Comparison of ENCODE assay signal across 18 cellular contexts in genomic region chr5:171997011-171997410, GRCh38. TPM values are rescaled to one million over a fixed set of nuclear protein-coding genes. Genes with fewer than 3 reads are reported as not detected.
DNase-seq lines count a peak whose midpoint lies in the region; ATAC-seq and TF ChIP-seq lines count a peak whose summit lies in the region.
"Had no signal": no experiment of that assay in that cellular context is flagged by ENCODE, and none has a peak within 500 bp of the region (broad histone marks: within the 10 kb centered on the region; RNA-seq: fewer than 3 reads in every experiment).

No MANE protein-coding gene starts in this region.

- H4K20me1 ChIP-seq in PC-3 (ENCODE audit: low read length): peaks cover 9% of the 10 kb centered on the region; the same call in 1 of the 2 replicates

- peaks cover 5% of the 10 kb centered on the region for H3F3A ChIP-seq in PC-3 (ENCODE audit: low read length, unreplicated experiment)

- 0 out of 2 replicates have a peak overlapping the region, but pooled peaks have one; percentile 5 for H2AFZ ChIP-seq in PC-3 (ENCODE audit: low read length)
- H2AFZ ChIP-seq: PC-9 had no signal

- ATAC-seq in PC-3: peak; percentile 87
- ATAC-seq in activated T-cell treated with anti-CD3 and anti-CD28 coated beads, Interleukin-2, amount 50 U/mL, for 72 hours (replicated peaks in 1 of 2): no peak

- H3K79me2 ChIP-seq in PC-3 (ENCODE audit: low read length): peaks cover 100% of the 10 kb centered on the region

- H3K4me1 ChIP-seq in PC-3 (ENCODE audit: insufficient read depth, low read length) (peaks cover 34% of the 10 kb centered on the region), endodermal cell (ENCODE audit: control insufficient read depth, insufficient read depth, low read length) (peaks cover 23% of the 10 kb centered on the region), liver (ENCODE audit: control insufficient read depth in 4 of 4, insufficient read depth in 4 of 4, low read length in 3 of 4) (peaks cover 5 to 22% (median 14%) of the 10 kb centered on the region in 4 donors)
- H3K4me1 ChIP-seq: BE2C had no signal

- H3K9me3 ChIP-seq in PC-3 (ENCODE audit: low read length): no peaks in the 10 kb centered on the region
- no peaks in the 10 kb centered on the region for H3K9me3 ChIP-seq in endodermal cell (ENCODE audit: control insufficient read depth, low read length)
- no peaks in the 10 kb centered on the region for H3K9me3 ChIP-seq in liver (ENCODE audit: control insufficient read depth in 4 of 4, low read length in 3 of 4)
- H3K9me3 ChIP-seq: BE2C had no signal

- no peaks in the 10 kb centered on the region for H3K9me2 ChIP-seq in PC-3 (replicated peaks; ENCODE audit: low read length)

- no peak for TF ChIP-seq RAD21 in liver (IDR thresholded peaks at IDR 0.05)

- peak overlapping the region; percentile 44 for H3K4me3 ChIP-seq in PC-3 (ENCODE audit: low read length)
- peak overlapping the region; percentile 16 for H3K4me3 ChIP-seq in endodermal cell (ENCODE audit: low read length)
- no peak overlapping the region for H3K4me3 ChIP-seq in liver (ENCODE audit: low read depth in 1 of 3, low read length in 3 of 3)
- H3K4me3 ChIP-seq: PC-9, SK-N-MC had no signal

- H3K9ac ChIP-seq in PC-3 (ENCODE audit: low read length) (no peak overlapping the region), endodermal cell (ENCODE audit: extremely low read depth, low read length, poor library complexity, severe bottlenecking) (no peak overlapping the region), liver (ENCODE audit: low read depth in 1 of 2, low read length in 2 of 2) (no peak overlapping the region)

- TF ChIP-seq CTCF in PC-3 (conservative IDR thresholded peaks at IDR 0.05; ENCODE audit: low read depth, low read length): no peak
- TF ChIP-seq CTCF in endodermal cell (conservative IDR thresholded peaks at IDR 0.05): no peak
- TF ChIP-seq CTCF in liver (IDR thresholded peaks at IDR 0.05; ENCODE audit: low read depth, low read length, missing input control): no peak

- CTCF ChIA-PET in PC-3 (lab: Charles Lee): no interaction called here

- H3K9me3 Mint-ChIP-seq in endodermal cell: no peaks in the 10 kb centered on the region
- no peaks in the 10 kb centered on the region for H3K9me3 Mint-ChIP-seq in activated T-cell treated with anti-CD3 and anti-CD28 coated beads, Interleukin-2, amount 50 U/mL, for 72 hours
- H3K9me3 Mint-ChIP-seq: CD4-positive, alpha-beta memory T cell had no signal

- H3K4me2 ChIP-seq in PC-3 (ENCODE audit: low read length): peak overlapping the region; percentile 68
- H3K4me2 ChIP-seq: PC-9 had no signal

- peaks cover 23% of the 10 kb centered on the region for H3K36me3 Mint-ChIP-seq in endodermal cell (ENCODE audit: low read depth)
- H3K36me3 Mint-ChIP-seq in activated T-cell treated with anti-CD3 and anti-CD28 coated beads, Interleukin-2, amount 50 U/mL, for 72 hours (ENCODE audit: insufficient read depth in 2 of 2): peaks cover 2 to 20% of the 10 kb centered on the region in 2 donors

- H3K36me3 ChIP-seq in PC-3 (ENCODE audit: low read depth, low read length) (peaks cover 28% of the 10 kb centered on the region), endodermal cell (ENCODE audit: control insufficient read depth, insufficient read depth, low read length) (peaks cover 13% of the 10 kb centered on the region), liver (ENCODE audit: control insufficient read depth in 4 of 4, insufficient read depth in 3 of 4, low read depth in 1 of 4, low read length in 3 of 4) (peaks cover 0 to 5% (median 0%) of the 10 kb centered on the region in 4 donors)

- H3K4me1 Mint-ChIP-seq in endodermal cell: peaks cover 52% of the 10 kb centered on the region
- H3K4me1 Mint-ChIP-seq in activated T-cell treated with anti-CD3 and anti-CD28 coated beads, Interleukin-2, amount 50 U/mL, for 72 hours (ENCODE audit: low read depth): peaks cover 54% of the 10 kb centered on the region

- peak; percentile 81 for DNase-seq in PC-3
- DNase-seq in endodermal cell: no peak
- DNase-seq in cerebellar nuclear complex (lab: John Stamatoyannopoulos, UW): no peak
- DNase-seq in HT-29 (ENCODE audit: low spot score): no peak
- no peak for DNase-seq in activated T-cell treated with anti-CD3 and anti-CD28 coated beads, Interleukin-2, amount 50 U/mL, for 72 hours
- DNase-seq in activated CD8-positive, alpha-beta memory T cell treated with anti-CD3 and anti-CD28 coated beads, Interleukin-2, amount 50 U/mL, for 4 hours: no peak
- DNase-seq: BE2C; Calu3; CD4-positive, alpha-beta memory T cell; DMS53; KBM-7; NCI-H146; NCI-H2081; NCI-H510A; NCI-H82; PC-9 had no signal

- H3K27ac Mint-ChIP-seq in endodermal cell: peak overlapping the region; percentile 19
- no peak overlapping the region for H3K27ac Mint-ChIP-seq in activated T-cell treated with anti-CD3 and anti-CD28 coated beads, Interleukin-2, amount 50 U/mL, for 72 hours

- H3K4me3 Mint-ChIP-seq in endodermal cell: no peak overlapping the region
- no peak overlapping the region for H3K4me3 Mint-ChIP-seq in activated T-cell treated with anti-CD3 and anti-CD28 coated beads, Interleukin-2, amount 50 U/mL, for 72 hours

- H3K27me3 ChIP-seq in PC-3 (ENCODE audit: low read length) (no peaks in the 10 kb centered on the region), endodermal cell (ENCODE audit: control insufficient read depth, insufficient read depth, low read length, poor library complexity, severe bottlenecking) (no peaks in the 10 kb centered on the region), liver (ENCODE audit: control insufficient read depth in 4 of 4, insufficient read depth in 4 of 4, low read length in 3 of 4) (no peaks in the 10 kb centered on the region)
- H3K27me3 ChIP-seq: BE2C had no signal

- no TSS peak for BruUV-seq in PC-3 (replicated peaks; lab: Mats Ljungman, UMichigan)

- peak overlapping the region; percentile 58 for H3K27ac ChIP-seq in PC-3 (ENCODE audit: low read length)
- no peak overlapping the region for H3K27ac ChIP-seq in endodermal cell (ENCODE audit: low read depth, low read length)
- peak overlapping the region in 1 of 2 donors; percentile 26 for H3K27ac ChIP-seq in liver (ENCODE audit: low read depth in 1 of 2, low read length in 2 of 2)
- H3K27ac ChIP-seq: PC-9, SK-N-MC had no signal

- intact Hi-C loops in PC-3 (cut with micrococcal nuclease): loop anchor here (1.0 kb wide), 1 partner anchor 8 kb away; no protein-coding TSS in a partner anchor

- WGBS in endodermal cell (ENCODE audit: insufficient coverage in 1 of 2, insufficient read length in 1 of 2), 2 experiments: 76 to 100% methylated on average over 1 to 3 of the region's 3 CpGs
- WGBS in liver: 49% methylated on average over 3 of the region's 3 CpGs

- H3K27me3 Mint-ChIP-seq in endodermal cell (ENCODE audit: insufficient read depth): no peaks in the 10 kb centered on the region
- H3K27me3 Mint-ChIP-seq in activated T-cell treated with anti-CD3 and anti-CD28 coated beads, Interleukin-2, amount 50 U/mL, for 72 hours (ENCODE audit: low read depth): no peaks in the 10 kb centered on the region
- H3K27me3 Mint-ChIP-seq: CD4-positive, alpha-beta memory T cell had no signal

- POLR2A ChIA-PET in PC-3 (lab: Charles Lee; ENCODE audit: unreplicated experiment): interaction anchor here (1.0 kb wide), 1 partner anchor 9 kb away, joined by 3 read pairs; the partner anchor contains the start of gene FBXW11

TF ChIP-seq in liver, 16 proteins besides CTCF, POLR2A, EP300 and RAD21:
- TF ChIP-seq MAX (IDR thresholded peaks at IDR 0.05) (peak; percentile 18), HNF4A (conservative IDR thresholded peaks at IDR 0.05) (peak; percentile 8 to 30), YY1 (IDR thresholded peaks at IDR 0.05) (peak; percentile 72), RXRA (IDR thresholded peaks at IDR 0.05) (peak in 1 of 2 donors; percentile 54), ATF3 (IDR thresholded peaks at IDR 0.05) (no peak)

RNA-seq across cellular contexts. Expression of gene FBXW11, which starts 9.4 kb away (rescaled TPM):
- total RNA-seq in PC-3 (2014; rRNA removed) (62.8 and 69.2 TPM in 2 replicates), endodermal cell (10 to 100 TPM; 42.2 to 49.4 TPM), liver (10 to 100 TPM; 31.0 to 37.5 TPM)
- polyA plus RNA-seq in endodermal cell (2013, experiment 1 of 2): 55.1 TPM
- polyA plus RNA-seq in endodermal cell (2013, experiment 2 of 2): 51.1 TPM
- polyA plus RNA-seq in liver: 10 to 100 TPM; 11.2 to 13.0 TPM
- 30.4 and 33.4 TPM in 2 replicates for total RNA-seq in HT-29 (2014; rRNA removed; shearing (Covaris generic))
- total RNA-seq in activated T-cell treated with anti-CD3 and anti-CD28 coated beads, Interleukin-2, amount 50 U/mL, for 72 hours: 10 to 100 TPM; 43.2 to 55.2 TPM

Comparison
In these comparisons a context has a peak if more than half of its experiments do, and no peak if none do; other contexts are left out.
1. H3K4me3 ChIP-seq: peak in PC-3 (single experiment) and endodermal cell (single experiment); none in liver (0 of 3).